In genomic region chr17:37744961-37745800, GRCh38 we compare ENCODE assay signal across 10 cellular contexts. TPM values are rescaled to one million over a fixed set of nuclear protein-coding genes. Genes with fewer than 3 reads are reported as not detected.
DNase-seq lines count a peak whose midpoint lies in the region; ATAC-seq and TF ChIP-seq lines count a peak whose summit lies in the region.
"Had no signal": no experiment of that assay in that cellular context is flagged by ENCODE, and none has a peak within 500 bp of the region (broad histone marks: within the 10 kb centered on the region; RNA-seq: fewer than 3 reads in every experiment).

HNF1B (minus strand) TSS chr17:37745059; CDS start chr17:37744884, 175 bp downstream.

- peak within 1 kb of the TSS; percentile 53 for H3K27ac Mint-ChIP-seq in activated CD4-positive, alpha-beta T cell treated with anti-CD3 and anti-CD28 coated beads, Interleukin-2, amount 10 ng/mL, durations not matched to agents 24 days and 14 days
- H3K27ac Mint-ChIP-seq in effector memory CD8-positive, alpha-beta T cell: no peak within 1 kb of the TSS

- TF ChIP-seq CTCF in tibial artery (IDR thresholded peaks at IDR 0.05) (no peak), foreskin fibroblast (IDR thresholded peaks at IDR 0.05; ENCODE audit: low read depth, low read length) (no peak)

- H3K36me3 ChIP-seq in tibial artery: no peaks in the 10 kb centered on the region

- peak within 1 kb of the TSS; percentile 81 for H3K4me3 Mint-ChIP-seq in activated CD4-positive, alpha-beta T cell treated with anti-CD3 and anti-CD28 coated beads, Interleukin-2, amount 10 ng/mL, durations not matched to agents 24 days and 14 days
- H3K4me3 Mint-ChIP-seq in effector memory CD8-positive, alpha-beta T cell: peak within 1 kb of the TSS; percentile 60 to 74

- DNase-seq in activated CD4-positive, alpha-beta T cell treated with anti-CD3 and anti-CD28 coated beads, Interleukin-2, amount 10 ng/mL, durations not matched to agents 24 days and 14 days: peak; percentile 71
- no peak for DNase-seq in activated CD4-positive, alpha-beta T cell treated with anti-CD3 and anti-CD28 coated beads for 1 hour
- no peak for DNase-seq in effector memory CD8-positive, alpha-beta T cell
- DNase-seq in renal cortical epithelial cell (ENCODE audit: low read depth): peak; percentile 83
- no peak for DNase-seq in tibial artery
- DNase-seq in foreskin fibroblast: no peak
- no peak for DNase-seq in NK-92 (lab: John Stamatoyannopoulos, UW; ENCODE audit: unreplicated experiment)

- peaks cover 13% of the 10 kb centered on the region for H3K4me1 Mint-ChIP-seq in activated CD4-positive, alpha-beta T cell treated with anti-CD3 and anti-CD28 coated beads, Interleukin-2, amount 10 ng/mL, durations not matched to agents 24 days and 14 days
- peaks cover 8 to 19% of the 10 kb centered on the region in 2 donors for H3K4me1 Mint-ChIP-seq in effector memory CD8-positive, alpha-beta T cell (ENCODE audit: low read depth in 2 of 2)

- H3K9me3 ChIP-seq in tibial artery: no peaks in the 10 kb centered on the region

- peak within 1 kb of the TSS in 1 of 2 donors; percentile 42 for H3K4me3 ChIP-seq in tibial artery
- H3K4me3 ChIP-seq in foreskin fibroblast (ENCODE audit: low read depth in 1 of 2, low read length in 2 of 2): no peak within 1 kb of the TSS

- H3K27me3 Mint-ChIP-seq in activated CD4-positive, alpha-beta T cell treated with anti-CD3 and anti-CD28 coated beads, Interleukin-2, amount 10 ng/mL, durations not matched to agents 24 days and 14 days: peaks cover 70% of the 10 kb centered on the region
- H3K27me3 Mint-ChIP-seq in effector memory CD8-positive, alpha-beta T cell: peaks cover 81 to 93% of the 10 kb centered on the region in 2 donors

- H3K36me3 Mint-ChIP-seq in activated CD4-positive, alpha-beta T cell treated with anti-CD3 and anti-CD28 coated beads, Interleukin-2, amount 10 ng/mL, durations not matched to agents 24 days and 14 days (ENCODE audit: low read depth): no peaks in the 10 kb centered on the region
- peaks cover 3% of the 10 kb centered on the region for H3K36me3 Mint-ChIP-seq in effector memory CD8-positive, alpha-beta T cell (ENCODE audit: insufficient read depth)

- H3K27me3 ChIP-seq in tibial artery: peaks cover 5 to 85% of the 10 kb centered on the region in 2 donors

- no peak within 1 kb of the TSS for H3K27ac ChIP-seq in tibial artery
- H3K27ac ChIP-seq: BLaER1 treated with 17β-estradiol and CSF1 and Interleukin-3, amounts not matched to agents 10 nM and 100 nM had no signal

- H3K9me3 Mint-ChIP-seq in activated CD4-positive, alpha-beta T cell treated with anti-CD3 and anti-CD28 coated beads, Interleukin-2, amount 10 ng/mL, durations not matched to agents 24 days and 14 days: no peaks in the 10 kb centered on the region
- H3K9me3 Mint-ChIP-seq in effector memory CD8-positive, alpha-beta T cell: no peaks in the 10 kb centered on the region

- intact Hi-C loops in activated CD4-positive, alpha-beta T cell treated with anti-CD3 and anti-CD28 coated beads, Interleukin-2, amount 10 ng/mL, durations not matched to agents 24 days and 14 days (cut with micrococcal nuclease): loop anchor here (5.0 kb wide), 3 partner anchors 43 to 803 kb away; no protein-coding TSS in a partner anchor
- intact Hi-C loops in tibial artery (cut with DNase I; ENCODE audit: low total_unique reads): no loop called here

- H3K4me1 ChIP-seq in tibial artery: peaks cover 0 to 43% (median 39%) of the 10 kb centered on the region in 4 donors

- ATAC-seq in HG03342 (IDR thresholded peaks at IDR 0.05; ENCODE audit: unreplicated experiment): peak; percentile 38
- peak; percentile 47 for ATAC-seq in effector memory CD8-positive, alpha-beta T cell (replicated peaks)

RNA-seq across cellular contexts. Expression of gene HNF1B, which starts in this region (rescaled TPM):
- total RNA-seq in activated CD4-positive, alpha-beta T cell treated with anti-CD3 and anti-CD28 coated beads, Interleukin-2, amount 10 ng/mL, durations not matched to agents 24 days and 14 days: 2.2 and 2.9 TPM in 2 replicates
- total RNA-seq in renal cortical epithelial cell: 16.8 and 87.9 TPM in 2 replicates
- total RNA-seq: skeletal muscle tissue had no signal

Comparison
In these comparisons a context has a peak if more than half of its experiments do, and no peak if none do; other contexts are left out.
1. DNase-seq: peak in activated CD4-positive, alpha-beta T cell treated with anti-CD3 and anti-CD28 coated beads, Interleukin-2, amount 10 ng/mL, durations not matched to agents 24 days and 14 days (single experiment) and renal cortical epithelial cell (single experiment); none in activated CD4-positive, alpha-beta T cell treated with anti-CD3 and anti-CD28 coated beads for 1 hour (single experiment), effector memory CD8-positive, alpha-beta T cell (0 of 3), tibial artery (0 of 2), foreskin fibroblast (0 of 2) and NK-92 (single experiment).